In the genomic region with DNA sequence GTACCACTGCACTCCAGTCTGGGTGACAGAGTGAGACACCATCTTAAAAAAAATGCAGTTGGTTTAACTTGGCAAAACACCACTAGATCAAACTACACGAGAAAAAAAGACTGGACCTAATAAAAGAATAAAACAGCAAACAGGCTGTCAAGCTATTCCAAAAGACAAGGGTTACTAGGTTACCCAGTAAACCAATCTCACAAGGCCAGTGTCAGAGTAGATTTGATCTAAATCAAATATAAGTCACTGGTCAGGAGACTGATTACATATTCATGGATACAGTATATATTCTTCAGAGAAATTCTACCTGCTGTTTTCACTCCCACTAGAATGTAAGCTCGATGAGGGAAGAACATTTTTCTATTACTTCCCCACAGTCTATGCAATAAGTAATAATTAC, we compare ENCODE assay signal across 10 cellular contexts. TPM values are rescaled to one million over a fixed set of nuclear protein-coding genes. Genes with fewer than 3 reads are reported as not detected.
DNase-seq lines count a peak whose midpoint lies in the region; ATAC-seq and TF ChIP-seq lines count a peak whose summit lies in the region.
"Had no signal": no experiment of that assay in that cellular context is flagged by ENCODE, and none has a peak within 500 bp of the region (broad histone marks: within the 10 kb centered on the region; RNA-seq: fewer than 3 reads in every experiment).

No MANE protein-coding gene starts in this region.

- peaks cover 74% of the 10 kb centered on the region for H3K36me3 Mint-ChIP-seq in CD4-positive, alpha-beta T cell (ENCODE audit: low read depth)
- H3K36me3 Mint-ChIP-seq in chondrocyte (ENCODE audit: low read depth) = peaks cover 10% of the 10 kb centered on the region
- peaks cover 5 to 22% (median 11%) of the 10 kb centered on the region in 5 donors for H3K36me3 Mint-ChIP-seq in naive thymus-derived CD4-positive, alpha-beta T cell

- no peak overlapping the region for H3K27ac Mint-ChIP-seq in CD4-positive, alpha-beta T cell
- H3K27ac Mint-ChIP-seq in chondrocyte (ENCODE audit: unreplicated experiment) = peak overlapping the region; percentile 22
- H3K27ac Mint-ChIP-seq in naive thymus-derived CD4-positive, alpha-beta T cell = no peak overlapping the region
- H3K27ac Mint-ChIP-seq: memory B cell had no signal

- no peaks in the 10 kb centered on the region for H3K27me3 ChIP-seq in CD4-positive, alpha-beta T cell (ENCODE audit: control insufficient read depth, insufficient read depth, low read length)
- no peaks in the 10 kb centered on the region for H3K27me3 ChIP-seq in Loucy (ENCODE audit: insufficient read depth, low read length, poor library complexity, severe bottlenecking)
- no peaks in the 10 kb centered on the region for H3K27me3 ChIP-seq in naive thymus-derived CD4-positive, alpha-beta T cell (ENCODE audit: control insufficient read depth in 2 of 2, insufficient read depth in 2 of 2, low read length in 2 of 2)

- peak overlapping the region; percentile 87 for H3K4me2 ChIP-seq in Loucy (ENCODE audit: low read depth, low read length, poor library complexity, severe bottlenecking)

- H3K9ac ChIP-seq in Loucy (ENCODE audit: low read depth, low read length, poor library complexity, severe bottlenecking) = peak overlapping the region; percentile 47

- in situ Hi-C loops in ACHN (cut with HindIII; ENCODE audit: low pct_ligation_motif_present, low pct_unique_long_range_greater_than_20kb, low sequenced_read_pairs) = no loop called here

- no peaks in the 10 kb centered on the region for H3K9me3 Mint-ChIP-seq in CD4-positive, alpha-beta T cell
- H3K9me3 Mint-ChIP-seq in chondrocyte (ENCODE audit: low read depth) = no peaks in the 10 kb centered on the region
- H3K9me3 Mint-ChIP-seq in naive thymus-derived CD4-positive, alpha-beta T cell = peaks cover 0 to 1% (median 0%) of the 10 kb centered on the region in 11 donors
- H3K9me3 Mint-ChIP-seq: memory B cell had no signal

- no peak for TF ChIP-seq CTCF in CD4-positive, alpha-beta T cell (IDR thresholded peaks at IDR 0.05)
- TF ChIP-seq CTCF in Loucy (conservative IDR thresholded peaks at IDR 0.05; ENCODE audit: low read length) (no peak), chondrocyte (IDR thresholded peaks at IDR 0.05) (no peak)

- H2AFZ ChIP-seq in Loucy (ENCODE audit: low read length) = no peak overlapping the region

- no peak for ATAC-seq in CD4-positive, alpha-beta T cell (ENCODE audit: poor library complexity)
- no peak for ATAC-seq in naive thymus-derived CD4-positive, alpha-beta T cell

- no peak overlapping the region for H3K27ac ChIP-seq in CD4-positive, alpha-beta T cell (ENCODE audit: low read depth, low read length)
- H3K27ac ChIP-seq in naive thymus-derived CD4-positive, alpha-beta T cell (ENCODE audit: low read depth, low read length) = no peak overlapping the region

- no peaks in the 10 kb centered on the region for H3K9me2 ChIP-seq in Loucy (replicated peaks; ENCODE audit: low read depth, low read length)

- intact Hi-C loops in CD4-positive, alpha-beta T cell (cut with DNase I, micrococcal nuclease) = loop anchor here (5.0 to 10.0 kb wide), 6 partner anchors 63 to 1676 kb away; a partner anchor contains a TSS
- intact Hi-C loops in naive thymus-derived CD4-positive, alpha-beta T cell (cut with micrococcal nuclease) = loop anchor here (5.0 to 10.0 kb wide), 13 partner anchors 202 to 1706 kb away; a partner anchor contains a TSS

- DNase-seq in CD4-positive, alpha-beta T cell = no peak
- no peak for DNase-seq in chondrocyte (ENCODE audit: low spot score)
- no peak for DNase-seq in naive thymus-derived CD4-positive, alpha-beta T cell
- no peak for DNase-seq in central memory CD4-positive, alpha-beta T cell
- DNase-seq in DMS53 treated with DMSO at 0.1 percent for 48 hours (lab: John Stamatoyannopoulos, UW; ENCODE audit: unreplicated experiment) = no peak
- DNase-seq in NCI-H1105 (lab: John Stamatoyannopoulos, UW) = no peak
- DNase-seq in ACHN = no peak
- DNase-seq: Caco-2 had no signal

- H3K4me1 ChIP-seq in Loucy (ENCODE audit: insufficient read depth, low read length, poor library complexity, severe bottlenecking) = peaks cover 47% of the 10 kb centered on the region
- peaks cover 19 to 20% of the 10 kb centered on the region in 2 donors for H3K4me1 ChIP-seq in naive thymus-derived CD4-positive, alpha-beta T cell (ENCODE audit: control insufficient read depth in 2 of 2, insufficient read depth in 2 of 2, low read length in 2 of 2)

- no peaks in the 10 kb centered on the region for H3K27me3 Mint-ChIP-seq in CD4-positive, alpha-beta T cell
- no peaks in the 10 kb centered on the region for H3K27me3 Mint-ChIP-seq in chondrocyte (ENCODE audit: low read depth)
- H3K27me3 Mint-ChIP-seq in naive thymus-derived CD4-positive, alpha-beta T cell = no peaks in the 10 kb centered on the region
- H3K27me3 Mint-ChIP-seq: memory B cell had no signal

- peaks cover 65% of the 10 kb centered on the region for H3K79me2 ChIP-seq in Loucy (ENCODE audit: insufficient read depth, low read length)

- H3K4me1 Mint-ChIP-seq in CD4-positive, alpha-beta T cell (ENCODE audit: low read depth) = peaks cover 68% of the 10 kb centered on the region
- peaks cover 49% of the 10 kb centered on the region for H3K4me1 Mint-ChIP-seq in chondrocyte (ENCODE audit: low read depth)
- H3K4me1 Mint-ChIP-seq in naive thymus-derived CD4-positive, alpha-beta T cell = peaks cover 23 to 67% (median 60%) of the 10 kb centered on the region in 7 donors

- H3K9me3 ChIP-seq in CD4-positive, alpha-beta T cell (ENCODE audit: control insufficient read depth, low read length) = no peaks in the 10 kb centered on the region
- no peaks in the 10 kb centered on the region for H3K9me3 ChIP-seq in Loucy (ENCODE audit: insufficient read depth, low read depth, low read length)
- no peaks in the 10 kb centered on the region for H3K9me3 ChIP-seq in naive thymus-derived CD4-positive, alpha-beta T cell (ENCODE audit: control insufficient read depth in 2 of 3, low read length in 3 of 3)
- H3K9me3 ChIP-seq: Caco-2 had no signal

- H3F3A ChIP-seq in Loucy (ENCODE audit: low read depth) = no peaks in the 10 kb centered on the region

- CTCF ChIA-PET in CD4-positive, alpha-beta T cell (lab: Charles Lee) = no interaction called here
- CTCF ChIA-PET in naive thymus-derived CD4-positive, alpha-beta T cell (lab: Charles Lee) = no interaction called here

- peak overlapping the region; percentile 12 for H3K4me3 Mint-ChIP-seq in CD4-positive, alpha-beta T cell
- H3K4me3 Mint-ChIP-seq in chondrocyte (ENCODE audit: unreplicated experiment) = peak overlapping the region; percentile 26
- H3K4me3 Mint-ChIP-seq in naive thymus-derived CD4-positive, alpha-beta T cell = peak overlapping the region in 7 of 10 donors; percentile 15 to 93 (median 39)
- H3K4me3 Mint-ChIP-seq: memory B cell had no signal

- POLR2A ChIA-PET in CD4-positive, alpha-beta T cell (lab: Charles Lee) = interaction anchor here (0.8 to 1.2 kb wide), 2 partner anchors 9 to 62 kb away, joined by 3 read pairs; a partner anchor contains a TSS
- POLR2A ChIA-PET in naive thymus-derived CD4-positive, alpha-beta T cell (lab: Charles Lee) = interaction anchor here (0.6 to 1.1 kb wide), 3 partner anchors 10 to 441 kb away, joined by 3 read pairs; no protein-coding TSS in a partner anchor

- peak overlapping the region; percentile 88 for H3K4me3 ChIP-seq in Loucy (ENCODE audit: low read length, poor library complexity, severe bottlenecking)
- no peak overlapping the region for H3K4me3 ChIP-seq in naive thymus-derived CD4-positive, alpha-beta T cell (ENCODE audit: low read length)

- H3K36me3 ChIP-seq in Loucy (ENCODE audit: insufficient read depth, low read length) = peaks cover 19% of the 10 kb centered on the region
- peaks cover 4 to 25% (median 14%) of the 10 kb centered on the region in 3 experiments for H3K36me3 ChIP-seq in naive thymus-derived CD4-positive, alpha-beta T cell (ENCODE audit: control insufficient read depth in 2 of 3, insufficient read depth in 3 of 3, low read length in 3 of 3)

- H4K20me1 ChIP-seq in Loucy (ENCODE audit: insufficient read depth, low read length, poor library complexity, severe bottlenecking) = peaks cover 30% of the 10 kb centered on the region

RNA-seq across cellular contexts. Expression of a gene that starts 2.5 kb away (rescaled TPM):
- 10 to 100 TPM; 22.3 to 23.9 TPM for total RNA-seq in CD4-positive, alpha-beta T cell
- total RNA-seq in chondrocyte = 19.3 to 30.2 TPM (median 20.7 TPM) in 3 replicates
- total RNA-seq in naive thymus-derived CD4-positive, alpha-beta T cell = 10 to 100 TPM; 31.3 to 57.2 (median 45.4) TPM
- 10 to 100 TPM; 14.0 to 16.3 TPM for polyA plus RNA-seq in naive thymus-derived CD4-positive, alpha-beta T cell

RNA-seq across cellular contexts. Expression of a gene that starts 2.7 kb away (rescaled TPM):
- total RNA-seq in CD4-positive, alpha-beta T cell = 10 to 100 TPM; 48.7 to 51.4 TPM
- total RNA-seq in chondrocyte = 47.8 to 49.5 TPM (median 48.4 TPM) in 3 replicates
- 10 to 100 TPM; 41.8 to 61.8 (median 53.7) TPM for total RNA-seq in naive thymus-derived CD4-positive, alpha-beta T cell
- polyA plus RNA-seq in naive thymus-derived CD4-positive, alpha-beta T cell = 10 to 100 TPM; 54.3 to 61.7 TPM
